ENCODE assay signal across 1 cellular context in genomic region chr11:73760680-73761402, GRCh38.
TF ChIP-seq lines count a peak whose summit lies in the region.

RAB6A (minus strand) TSS chr11:73761074; CDS start chr11:73760635, 439 bp downstream.

TF ChIP-seq in HepG2, 621 proteins besides CTCF, POLR2A, EP300 and RAD21 (continued from another document and continues in another):
- TF ChIP-seq AFF4 (CRISPR knock-in tag; IDR thresholded peaks at IDR 0.05), result no peak; the same call in 1 of the 2 replicates
- TF ChIP-seq ZBTB2 (CRISPR knock-in tag; IDR thresholded peaks at IDR 0.05; ENCODE audit: low read depth), result peak; percentile 74; the same call in 1 of the 2 replicates
- no peak for TF ChIP-seq HCFC1 (IDR thresholded peaks at IDR 0.05; ENCODE audit: low read depth, low read length)
- 0 out of 2 replicates have a peak, but pooled peaks have one; percentile 57 for TF ChIP-seq ZNF572 (CRISPR knock-in tag; IDR thresholded peaks at IDR 0.05)
- no peak for TF ChIP-seq CENPT (CRISPR knock-in tag; IDR thresholded peaks at IDR 0.05; ENCODE audit: low read depth)
- TF ChIP-seq ZNF256 (CRISPR knock-in tag; conservative IDR thresholded peaks at IDR 0.05), result 0 out of 2 replicates have a peak, but pooled peaks have one; percentile 18
- TF ChIP-seq NCOA5 (CRISPR knock-in tag; IDR thresholded peaks at IDR 0.05), result no peak
- peak; percentile 90; the same call in 1 of the 3 replicates for TF ChIP-seq MXI1 (IDR thresholded peaks at IDR 0.05; ENCODE audit: borderline replicate concordance, low read depth, low read length)
- peak; percentile 75; the same call in 1 of the 2 replicates for TF ChIP-seq ZGPAT (CRISPR knock-in tag; IDR thresholded peaks at IDR 0.05)
- no peak for TF ChIP-seq FLYWCH1 (CRISPR knock-in tag; IDR thresholded peaks at IDR 0.05)
- peak; percentile 70 for TF ChIP-seq HBP1 (CRISPR knock-in tag; IDR thresholded peaks at IDR 0.05; ENCODE audit: low read depth)
- no peak for TF ChIP-seq PHB2 (IDR thresholded peaks at IDR 0.05; ENCODE audit: partially characterized antibody)
- no peak for TF ChIP-seq NR3C1 (CRISPR knock-in tag; IDR thresholded peaks at IDR 0.05)
- no peak for TF ChIP-seq SOX6 (IDR thresholded peaks at IDR 0.05)
- peak; percentile 28; the same call in 1 of the 2 replicates for TF ChIP-seq SOX6 (CRISPR knock-in tag; IDR thresholded peaks at IDR 0.05)
- no peak for TF ChIP-seq RFX3 (CRISPR knock-in tag; IDR thresholded peaks at IDR 0.05)
- no peak for TF ChIP-seq USF2 (IDR thresholded peaks at IDR 0.05; ENCODE audit: low read depth, low read length)
- no peak for TF ChIP-seq USF2 (CRISPR knock-in tag; IDR thresholded peaks at IDR 0.05; ENCODE audit: borderline replicate concordance)
- TF ChIP-seq MLXIP (CRISPR knock-in tag; IDR thresholded peaks at IDR 0.05; ENCODE audit: borderline replicate concordance), result no peak
- TF ChIP-seq LRRFIP1 (CRISPR knock-in tag; conservative IDR thresholded peaks at IDR 0.05), result no peak
- TF ChIP-seq MTA1 (CRISPR knock-in tag; IDR thresholded peaks at IDR 0.05; ENCODE audit: borderline replicate concordance), result no peak; the same call in 1 of the 2 replicates
- TF ChIP-seq MLLT10 (CRISPR knock-in tag; IDR thresholded peaks at IDR 0.05), result no peak
- 0 out of 2 replicates have a peak, but pooled peaks have one; percentile 10 for TF ChIP-seq RXRB (CRISPR knock-in tag; IDR thresholded peaks at IDR 0.05; ENCODE audit: borderline replicate concordance)
- no peak for TF ChIP-seq HHEX (CRISPR knock-in tag; IDR thresholded peaks at IDR 0.05)
- no peak for TF ChIP-seq TBX3 (IDR thresholded peaks at IDR 0.05; ENCODE audit: borderline replicate concordance)
- no peak for TF ChIP-seq NONO (IDR thresholded peaks at IDR 0.05)
- TF ChIP-seq NONO (CRISPR knock-in tag; conservative IDR thresholded peaks at IDR 0.05), result peak; percentile 90
- no peak for TF ChIP-seq ZNF800 (CRISPR knock-in tag; IDR thresholded peaks at IDR 0.05)
- TF ChIP-seq TOE1 (CRISPR knock-in tag; IDR thresholded peaks at IDR 0.05), result no peak
- TF ChIP-seq SMYD3 (CRISPR knock-in tag; IDR thresholded peaks at IDR 0.05), result no peak
- TF ChIP-seq ZFP90 (CRISPR knock-in tag; IDR thresholded peaks at IDR 0.05; ENCODE audit: borderline replicate concordance), result 0 out of 2 replicates have a peak, but pooled peaks have one; percentile 18
- TF ChIP-seq ZNF350 (CRISPR knock-in tag; IDR thresholded peaks at IDR 0.05; ENCODE audit: borderline replicate concordance, low read depth), result no peak
- no peak for TF ChIP-seq ZNF883 (CRISPR knock-in tag; IDR thresholded peaks at IDR 0.05; ENCODE audit: not compliant biosample characterization)
- TF ChIP-seq PRDM10 (CRISPR knock-in tag; IDR thresholded peaks at IDR 0.05; ENCODE audit: low read depth), result 0 out of 2 replicates have a peak, but pooled peaks have one; percentile 30
